16 cellular contexts compared by ENCODE assay signal in genomic region chr14:101008631-101009336, GRCh38.
A peak's percentile ranks its signal among the peaks of the same experiment; 100 is the strongest.
DNase-seq lines count a peak whose midpoint lies in the region; ATAC-seq and TF ChIP-seq lines count a peak whose summit lies in the region.
"Had no signal": no experiment of that assay in that cellular context is flagged by ENCODE, and none has a peak within 500 bp of the region (broad histone marks: within the 10 kb centered on the region; RNA-seq: fewer than 3 reads in every experiment).

No MANE protein-coding gene starts in this region.

- peaks cover 5% of the 10 kb centered on the region; the same call in 1 of the 2 replicates for H3K36me3 ChIP-seq in GM23248 (ENCODE audit: low read depth)
- no peaks in the 10 kb centered on the region for H3K36me3 ChIP-seq in trophoblast cell (ENCODE audit: control insufficient read depth in 1 of 2, insufficient read depth in 2 of 2, low read length in 2 of 2)
- H3K36me3 ChIP-seq in SK-N-SH (replicated peaks in 1 of 2; ENCODE audit: control insufficient read depth in 1 of 2, insufficient read depth in 2 of 2, low read length in 1 of 2): no peaks in the 10 kb centered on the region
- H3K36me3 ChIP-seq: left ventricle myocardium inferior, right lobe of liver, upper lobe of left lung had no signal

- H2BK120ac ChIP-seq in trophoblast cell (ENCODE audit: insufficient read depth, low read length, poor library complexity): no peak overlapping the region

- H3K27me3 ChIP-seq in GM23248 (replicated peaks; ENCODE audit: insufficient read depth) (no peaks in the 10 kb centered on the region), trophoblast cell (ENCODE audit: insufficient read depth, low read length) (no peaks in the 10 kb centered on the region), SK-N-SH (ENCODE audit: insufficient read depth) (no peaks in the 10 kb centered on the region)
- H3K27me3 ChIP-seq: right lobe of liver, upper lobe of left lung had no signal

- H3K79me2 ChIP-seq in GM23248 (ENCODE audit: insufficient read depth): 0 out of 2 replicates have a peak, but pooled peaks cover 3% of the 10 kb centered on the region
- no peaks in the 10 kb centered on the region for H3K79me2 ChIP-seq in trophoblast cell (ENCODE audit: control insufficient read depth, insufficient read depth, low read length, poor library complexity)
- H3K79me2 ChIP-seq in SK-N-SH (ENCODE audit: insufficient read depth): no peaks in the 10 kb centered on the region

- H3K14ac ChIP-seq in trophoblast cell (ENCODE audit: low read length): no peak overlapping the region

- no peak overlapping the region for H2AK5ac ChIP-seq in trophoblast cell (ENCODE audit: low read length)

- CTCF ChIA-PET in SK-N-SH (lab: Yijun Ruan, JAX): interaction anchor here (0.6 to 3.0 kb wide), 11 partner anchors 93 to 583 kb away, joined by 3 to 11 read pairs (median 3); no protein-coding TSS in a partner anchor

- H3K4me1 ChIP-seq in GM23248 (ENCODE audit: insufficient read depth) (no peaks in the 10 kb centered on the region), trophoblast cell (ENCODE audit: control insufficient read depth in 1 of 2, insufficient read depth in 2 of 2, low read length in 2 of 2) (no peaks in the 10 kb centered on the region), SK-N-SH (ENCODE audit: control insufficient read depth in 1 of 2, insufficient read depth in 2 of 2, low read depth in 1 of 2, low read length in 1 of 2) (peaks cover 0 to 51% of the 10 kb centered on the region in 2 experiments; a peak in 2 of 4 replicates)
- H3K4me1 ChIP-seq: left ventricle myocardium inferior, right lobe of liver had no signal

- no peak overlapping the region for H3K18ac ChIP-seq in trophoblast cell (ENCODE audit: low read length)

- no peak overlapping the region for H4K91ac ChIP-seq in trophoblast cell (ENCODE audit: low read depth, low read length)

- TF ChIP-seq RAD21 in SK-N-SH (IDR thresholded peaks at IDR 0.05; ENCODE audit: low read length): no peak; the same call in 1 of the 2 replicates

- H3K4me3 ChIP-seq in GM23248 (no peak overlapping the region), trophoblast cell (ENCODE audit: low read depth, low read length) (no peak overlapping the region), SK-N-SH (ENCODE audit: low read depth in 2 of 2, low read length in 1 of 2) (no peak overlapping the region)
- H3K4me3 ChIP-seq: left ventricle myocardium inferior, right lobe of liver, upper lobe of left lung had no signal

- H3F3A ChIP-seq in GM23248 (ENCODE audit: insufficient read depth) (no peaks in the 10 kb centered on the region; the same call in 1 of the 2 replicates), SK-N-SH (replicated peaks; ENCODE audit: insufficient read depth) (no peaks in the 10 kb centered on the region)

- H3K9ac ChIP-seq in GM23248 (no peak overlapping the region), trophoblast cell (ENCODE audit: low read length) (peak overlapping the region; percentile 23), SK-N-SH (no peak overlapping the region)

- H2BK12ac ChIP-seq in trophoblast cell (ENCODE audit: low read length): no peak overlapping the region

- H3K4me2 ChIP-seq in GM23248 (ENCODE audit: unreplicated experiment): no peak overlapping the region
- no peak overlapping the region for H3K4me2 ChIP-seq in trophoblast cell (ENCODE audit: low read length)
- no peak overlapping the region for H3K4me2 ChIP-seq in SK-N-SH

- TF ChIP-seq EP300 in SK-N-SH (IDR thresholded peaks at IDR 0.05; ENCODE audit: borderline replicate concordance in 1 of 2, low read depth in 1 of 2, low read length in 1 of 2): peak in 1 of 2 experiments; percentile 4; a peak in 1 of 4 replicates

- POLR2A ChIA-PET in SK-N-SH (lab: Yijun Ruan, JAX): interaction anchor here (1.5 to 2.1 kb wide), 3 partner anchors 118 to 227 kb away, joined by 3 to 9 read pairs (median 7); no protein-coding TSS in a partner anchor

- TF ChIP-seq CTCF in SK-N-SH (IDR thresholded peaks at IDR 0.05): no peak

- WGBS in GM23248 (ENCODE audit: low coverage in 1 of 2, low lambda C conversion rate in 2 of 2, missing lambda C conversion rate in 2 of 2), 2 experiments: 55 to 62% methylated on average over 9 of the region's 9 CpGs
- no CpG with 5 or more reads among the region's 9 CpGs for WGBS in trophoblast cell (ENCODE audit: extremely low coverage, insufficient coverage, insufficient read length)
- 76% methylated on average over 6 of the region's 9 CpGs for WGBS in SK-N-SH (ENCODE audit: low lambda C conversion rate)

- H3K23ac ChIP-seq in trophoblast cell (ENCODE audit: low read length): no peak overlapping the region

- in situ Hi-C loops in GM23248 (cut with MboI): no loop called here

- no peaks in the 10 kb centered on the region for H3K9me3 ChIP-seq in GM23248 (ENCODE audit: low read depth)
- H3K9me3 ChIP-seq in trophoblast cell (ENCODE audit: insufficient read depth, low read depth, low read length): no peaks in the 10 kb centered on the region
- 0 out of 2 replicates have a peak, but pooled peaks cover 4% of the 10 kb centered on the region for H3K9me3 ChIP-seq in SK-N-SH
- H3K9me3 ChIP-seq: right lobe of liver had no signal

- H4K12ac ChIP-seq in trophoblast cell (ENCODE audit: low read depth, low read length): no peak overlapping the region

- H2AFZ ChIP-seq in GM23248: no peak overlapping the region
- H2AFZ ChIP-seq in trophoblast cell (ENCODE audit: insufficient read depth, low read length, poor library complexity): no peak overlapping the region
- no peak overlapping the region for H2AFZ ChIP-seq in SK-N-SH (ENCODE audit: low read depth)

- H3K27ac ChIP-seq in GM23248: no peak overlapping the region
- no peak overlapping the region for H3K27ac ChIP-seq in trophoblast cell (ENCODE audit: low read depth, low read length)
- H3K27ac ChIP-seq in SK-N-SH (ENCODE audit: low read depth in 2 of 2, low read length in 1 of 2): peak overlapping the region in 1 of 2 experiments; percentile 100; a peak in 2 of 4 replicates
- H3K27ac ChIP-seq: epithelial cell of prostate, HL-60, left ventricle myocardium inferior, right lobe of liver, upper lobe of left lung had no signal

- no peak for ATAC-seq in GM19397 (IDR thresholded peaks at IDR 0.05; ENCODE audit: unreplicated experiment)
- ATAC-seq: right lobe of liver had no signal

- no peaks in the 10 kb centered on the region for H4K20me1 ChIP-seq in GM23248 (ENCODE audit: insufficient read depth)
- no peaks in the 10 kb centered on the region for H4K20me1 ChIP-seq in SK-N-SH (ENCODE audit: insufficient read depth)

- H4K8ac ChIP-seq in trophoblast cell (ENCODE audit: low read depth, low read length): no peak overlapping the region

- H3K79me1 ChIP-seq in trophoblast cell (ENCODE audit: low read length): no peaks in the 10 kb centered on the region

- DNase-seq in AG20443 (ENCODE audit: low spot score) (peak; percentile 11), GM23248 (peak; percentile 32), epidermal melanocyte (ENCODE audit: insufficient read length, low spot score) (peak; percentile 54), trophoblast cell (no peak), SK-N-SH (no peak), NCI-H526 treated with DMSO at 0.1 percent for 48 hours (lab: John Stamatoyannopoulos, UW) (no peak)
- DNase-seq: GOT3, left ventricle myocardium inferior, NCI-H2081 treated with DMSO at 0.1 percent for 48 hours, NCI-H524 treated with DMSO at 0.1 percent for 48 hours, right lobe of liver, SHP77 treated with DMSO at 0.1 percent for 48 hours had no signal

- H2BK5ac ChIP-seq in trophoblast cell (ENCODE audit: low read depth, low read length, poor library complexity): no peak overlapping the region

- no peaks in the 10 kb centered on the region for H3K9me2 ChIP-seq in GM23248 (ENCODE audit: insufficient read depth)
- no peaks in the 10 kb centered on the region for H3K9me2 ChIP-seq in SK-N-SH

- no peak overlapping the region for H3K4ac ChIP-seq in trophoblast cell (ENCODE audit: low read depth, low read length)

TF ChIP-seq in SK-N-SH, 30 proteins besides CTCF, POLR2A, EP300 and RAD21:
- no peak for TF ChIP-seq NRF1 (IDR thresholded peaks at IDR 0.05; ENCODE audit: low read depth, low read length)
- no peak for TF ChIP-seq ELF1 (IDR thresholded peaks at IDR 0.05)

Comparison
In these comparisons a context has a peak if more than half of its experiments do, and no peak if none do; other contexts are left out.
1. DNase-seq: peak in AG20443 (single experiment), GM23248 (single experiment) and epidermal melanocyte (single experiment); none in trophoblast cell (0 of 2), SK-N-SH (single experiment) and NCI-H526 treated with DMSO at 0.1 percent for 48 hours (single experiment).